16 cellular contexts compared by ENCODE assay signal in the genomic region with DNA sequence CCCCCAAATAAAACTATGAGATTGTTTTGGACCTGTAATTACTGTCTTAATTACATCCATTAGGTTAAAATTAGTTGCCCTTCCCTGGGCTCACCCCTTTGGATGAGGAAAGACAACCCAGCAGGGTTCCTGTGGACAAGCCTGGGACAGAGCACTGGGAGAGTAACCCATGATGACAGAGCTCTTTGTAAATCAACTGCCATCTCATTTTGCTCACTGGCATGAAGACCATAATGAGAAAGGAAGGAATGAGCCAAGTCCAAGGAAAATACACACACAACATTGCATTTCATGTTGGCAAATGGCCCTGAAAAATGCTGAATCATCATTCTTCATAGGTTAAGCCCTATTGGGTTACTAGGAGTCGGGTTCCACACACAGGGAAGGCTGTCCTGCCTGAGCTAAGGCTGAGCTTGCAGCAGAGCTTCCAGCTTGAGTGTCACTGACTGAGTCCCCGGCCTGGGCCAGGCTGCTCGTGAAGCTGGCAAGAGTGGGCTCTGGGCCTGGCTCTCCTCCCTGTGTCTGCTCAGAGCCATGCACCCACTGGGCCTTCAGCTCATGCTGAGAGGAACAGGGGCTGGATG.
DNase-seq lines count a peak whose midpoint lies in the region; TF ChIP-seq lines count a peak whose summit lies in the region.
"Had no signal": no experiment of that assay in that cellular context is flagged by ENCODE, and none has a peak within 500 bp of the region (broad histone marks: within the 10 kb centered on the region; RNA-seq: fewer than 3 reads in every experiment).

No MANE protein-coding gene starts in this region.

- DNase-seq in NCI-H1694 (lab: John Stamatoyannopoulos, UW), result peak; percentile 32
- DNase-seq in NCI-H1694 treated with DMSO at 0.1 percent for 48 hours (lab: John Stamatoyannopoulos, UW), result no peak
- DNase-seq in NCI-H446 treated with DMSO at 0.1 percent for 48 hours (lab: John Stamatoyannopoulos, UW), result peak; percentile 71
- DNase-seq in fibroblast of pulmonary artery (ENCODE audit: low read depth), result peak; percentile 38
- DNase-seq in skeletal muscle cell (ENCODE audit: low read depth), result peak; percentile 40
- DNase-seq in pons (ENCODE audit: low spot score), result no peak
- no peak for DNase-seq in NCI-H510A (lab: John Stamatoyannopoulos, UW)
- DNase-seq in CD1c-positive myeloid dendritic cell (ENCODE audit: extremely low spot score), result no peak
- DNase-seq: ACHN; activated CD4-positive, alpha-beta T cell treated with anti-CD3 and anti-CD28 coated beads for 4 hours; amygdala; Calu3; mucosa of descending colon; NCI-H524 treated with DMSO at 0.1 percent for 48 hours; stimulated activated CD4-positive, alpha-beta T cell treated with anti-CD3 and anti-CD28 coated beads, Interleukin-15, amount 100 ng/mL, for 24 hours had no signal

- H3K4me3 ChIP-seq in fibroblast of pulmonary artery (replicated peaks; ENCODE audit: low read depth, low read length), result no peak overlapping the region
- no peak overlapping the region for H3K4me3 ChIP-seq in skeletal muscle cell (ENCODE audit: low read depth, low read length)
- H3K4me3 ChIP-seq: mucosa of descending colon, suprapubic skin had no signal

- TF ChIP-seq CTCF in fibroblast of pulmonary artery (IDR thresholded peaks at IDR 0.05; ENCODE audit: low read length, missing control alignments), result no peak

Comparison
In these comparisons a context has a peak if more than half of its experiments do, and no peak if none do; other contexts are left out.
1. DNase-seq: peak in NCI-H1694 (single experiment), NCI-H446 treated with DMSO at 0.1 percent for 48 hours (single experiment), fibroblast of pulmonary artery (single experiment) and skeletal muscle cell (single experiment); none in NCI-H1694 treated with DMSO at 0.1 percent for 48 hours (single experiment), pons (single experiment), NCI-H510A (single experiment) and CD1c-positive myeloid dendritic cell (single experiment).